ENCODE assay signal across 1 cellular context in genomic region chr4:123478859-123479345, GRCh38.
TF ChIP-seq lines count a peak whose summit lies in the region.

No MANE protein-coding gene starts in this region.

TF ChIP-seq in A549, 52 proteins besides CTCF, POLR2A, EP300 and RAD21 (continued from another document):
- no peak for TF ChIP-seq BCL3 (IDR thresholded peaks at IDR 0.05)
- no peak for TF ChIP-seq USF2 (IDR thresholded peaks at IDR 0.05)
- no peak for TF ChIP-seq CHD2 (IDR thresholded peaks at IDR 0.05; ENCODE audit: low read length, partially characterized antibody)
- TF ChIP-seq EHMT2 (IDR thresholded peaks at IDR 0.05; ENCODE audit: low read depth) = no peak
- no peak for TF ChIP-seq NR3C1 (IDR thresholded peaks at IDR 0.05)
- TF ChIP-seq BHLHE40 (IDR thresholded peaks at IDR 0.05; ENCODE audit: low read depth, low read length) = no peak
- no peak for TF ChIP-seq RFX5 (IDR thresholded peaks at IDR 0.05)
- TF ChIP-seq ATOH8 (CRISPR knock-in tag; IDR thresholded peaks at IDR 0.05; ENCODE audit: low read depth) = no peak
- no peak for TF ChIP-seq HOXB5 (CRISPR knock-in tag; IDR thresholded peaks at IDR 0.05)
- no peak for TF ChIP-seq JUN (IDR thresholded peaks at IDR 0.05)
- no peak for TF ChIP-seq JUNB (IDR thresholded peaks at IDR 0.05)
- TF ChIP-seq MAZ (IDR thresholded peaks at IDR 0.05; ENCODE audit: borderline replicate concordance, low read depth, low read length) = no peak
- TF ChIP-seq CBX8 (IDR thresholded peaks at IDR 0.05) = no peak
